In genomic region chr15:76311071-76311956, GRCh38 we compare ENCODE assay signal across 8 cellular contexts. TPM values are rescaled to one million over a fixed set of nuclear protein-coding genes. Genes with fewer than 3 reads are reported as not detected.
DNase-seq lines count a peak whose midpoint lies in the region; ATAC-seq, FAIRE-seq and TF ChIP-seq lines count a peak whose summit lies in the region.

Gene ETFA (minus strand): TSS chr15:76311469. CDS start chr15:76311388, 81 bp downstream.

- peak within 1 kb of the TSS; percentile 90 for H3K4me3 Mint-ChIP-seq in T-helper 17 cell

- peak within 1 kb of the TSS; percentile 82 to 83 for H3K4me3 ChIP-seq in right atrium auricular region

- TF ChIP-seq CTCF in right atrium auricular region (IDR thresholded peaks at IDR 0.05), result no peak

- peak within 1 kb of the TSS; percentile 90 to 92 for H3K27ac ChIP-seq in right atrium auricular region

- H3K9me3 ChIP-seq in T-helper 17 cell (ENCODE audit: control insufficient read depth, low read length, poor library complexity, severe bottlenecking) (no peaks in the 10 kb centered on the region), right atrium auricular region (no peaks in the 10 kb centered on the region)

- no peaks in the 10 kb centered on the region for H3K27me3 Mint-ChIP-seq in T-helper 17 cell

- FAIRE-seq in urothelium cell line (lab: Jason Lieb, UNC), result peak; percentile 13

- no peaks in the 10 kb centered on the region for H3K36me3 ChIP-seq in right atrium auricular region

- H3K4me1 ChIP-seq in right atrium auricular region, result peaks cover 0 to 21% of the 10 kb centered on the region in 2 donors

- peak within 1 kb of the TSS; percentile 76 for H3K27ac Mint-ChIP-seq in T-helper 17 cell

- peaks cover 18% of the 10 kb centered on the region for H3K4me1 Mint-ChIP-seq in T-helper 17 cell

- peak; percentile 69 for ATAC-seq in GM18499 (IDR thresholded peaks at IDR 0.05; ENCODE audit: insufficient read depth, unreplicated experiment)
- ATAC-seq in HG02938 (IDR thresholded peaks at IDR 0.05; ENCODE audit: unreplicated experiment), result peak; percentile 99
- peak; percentile 98 for ATAC-seq in T-helper 17 cell

- H3K36me3 Mint-ChIP-seq in T-helper 17 cell (ENCODE audit: low read depth), result no peaks in the 10 kb centered on the region

- DNase-seq in NCI-H1694 treated with DMSO at 0.1 percent for 48 hours (lab: John Stamatoyannopoulos, UW), result peak; percentile 84
- peak; percentile 68 to 75 (median 69) for DNase-seq in T-helper 17 cell
- DNase-seq in amygdala (lab: John Stamatoyannopoulos, UW), result peak; percentile 23 to 93 (median 78)
- DNase-seq in right atrium auricular region (ENCODE audit: low spot score), result peak; percentile 98
- DNase-seq in pulmonary artery endothelial cell (ENCODE audit: low read depth, low spot score), result peak; percentile 76
- DNase-seq in urothelium cell line (ENCODE audit: low spot score), result peak; percentile 100

- H3K27me3 ChIP-seq in right atrium auricular region, result no peaks in the 10 kb centered on the region

RNA-seq across cellular contexts. Expression of gene ETFA, which starts in this region (rescaled TPM):
- total RNA-seq in T-helper 17 cell (10 to 100 TPM; 37.0 to 68.2 TPM), right atrium auricular region (100 to 1,000 TPM; 109 to 186 TPM), pulmonary artery endothelial cell (177 and 189 TPM in 2 replicates)

Comparison
In these comparisons a context has a peak if more than half of its experiments do, and no peak if none do; other contexts are left out.
1. Peak in every context shown above with its lines: DNase-seq, ATAC-seq, H3K4me3 ChIP-seq and H3K27ac ChIP-seq.